ENCODE assay signal across 9 cellular contexts in the genomic region with DNA sequence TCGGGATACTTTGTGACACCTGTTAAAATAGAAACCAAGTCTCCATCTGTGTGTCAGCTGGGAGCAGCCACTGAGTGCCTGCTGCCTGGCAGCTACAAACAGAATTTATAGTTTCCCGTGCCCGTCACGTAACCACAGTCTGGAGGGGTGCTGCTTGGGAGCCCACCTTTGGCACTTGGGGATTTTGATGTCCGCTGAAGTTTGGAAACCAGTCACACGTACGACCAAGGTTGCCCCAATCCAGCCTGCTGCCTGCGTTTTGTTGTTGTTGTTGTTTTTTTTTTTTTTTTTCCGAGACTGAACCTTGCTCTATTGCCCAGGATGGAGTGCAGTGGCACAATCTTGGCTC. TPM values are rescaled to one million over a fixed set of nuclear protein-coding genes. Genes with fewer than 3 reads are reported as not detected.
DNase-seq lines count a peak whose midpoint lies in the region; ATAC-seq and TF ChIP-seq lines count a peak whose summit lies in the region.
"Had no signal": no experiment of that assay in that cellular context is flagged by ENCODE, and none has a peak within 500 bp of the region (broad histone marks: within the 10 kb centered on the region; RNA-seq: fewer than 3 reads in every experiment).

No MANE protein-coding gene starts in this region.

- no TSS peak for BruUV-seq in Calu3 (replicated peaks; lab: Mats Ljungman, UMichigan)
- BruUV-seq in PC-3 (replicated peaks; lab: Mats Ljungman, UMichigan), result no TSS peak

- H4K20me1 ChIP-seq in PC-3 (ENCODE audit: low read length), result peaks cover 6% of the 10 kb centered on the region; the same call in 1 of the 2 replicates

- TF ChIP-seq CTCF in Calu3 (IDR thresholded peaks at IDR 0.05; ENCODE audit: unreplicated experiment) (no peak), PC-3 (conservative IDR thresholded peaks at IDR 0.05; ENCODE audit: low read depth, low read length) (no peak), osteocyte (IDR thresholded peaks at IDR 0.05) (no peak)

- H3K36me3 Mint-ChIP-seq in Calu3 (ENCODE audit: insufficient read depth, unreplicated experiment) (peaks cover 16% of the 10 kb centered on the region), osteocyte (ENCODE audit: unreplicated experiment) (peaks cover 12% of the 10 kb centered on the region)

- H3K9ac ChIP-seq in PC-3 (ENCODE audit: low read length) (no peak overlapping the region), endocrine pancreas (ENCODE audit: control insufficient read depth, insufficient read depth, low read length) (peak overlapping the region; percentile 98)

- no peak for DNase-seq in Calu3
- DNase-seq in PC-3, result no peak
- DNase-seq in osteocyte (ENCODE audit: extremely low spot score, unreplicated experiment), result no peak
- no peak for DNase-seq in stimulated activated CD4-positive, alpha-beta T cell treated with anti-CD3 and anti-CD28 coated beads, Interleukin-4, amount 100 ng/mL, for 4 hours
- no peak for DNase-seq in H4 (ENCODE audit: low spot score)
- DNase-seq: NCI-H1092 had no signal

- ATAC-seq in PC-3 (no peak), GM18517 (IDR thresholded peaks at IDR 0.05; ENCODE audit: unreplicated experiment) (no peak), GM18868 (IDR thresholded peaks at IDR 0.05; ENCODE audit: unreplicated experiment) (no peak)

- no peak overlapping the region for H2AFZ ChIP-seq in PC-3 (ENCODE audit: low read length)

- POLR2A ChIA-PET in PC-3 (lab: Charles Lee; ENCODE audit: unreplicated experiment), result interaction anchor here (0.5 to 0.6 kb wide), 2 partner anchors 1248 to 1732 kb away, joined by 4 read pairs; a partner anchor contains a TSS

- H3K4me1 Mint-ChIP-seq in Calu3 (ENCODE audit: low read depth, unreplicated experiment) (no peaks in the 10 kb centered on the region), osteocyte (ENCODE audit: unreplicated experiment) (peaks cover 15% of the 10 kb centered on the region)

- no peak overlapping the region for H3K27ac ChIP-seq in PC-3 (ENCODE audit: low read length)

- H3K27me3 Mint-ChIP-seq in Calu3 (ENCODE audit: unreplicated experiment) (no peaks in the 10 kb centered on the region), osteocyte (ENCODE audit: unreplicated experiment) (no peaks in the 10 kb centered on the region)

- CTCF ChIA-PET in Calu3 (lab: Charles Lee) (interaction anchor here (0.6 kb wide), 1 partner anchor 13 kb away, joined by 3 read pairs; no protein-coding TSS in a partner anchor), PC-3 (lab: Charles Lee) (interaction anchor here (0.5 to 0.7 kb wide), 3 partner anchors 452 to 606 kb away, joined by 3 to 4 read pairs (median 4); no protein-coding TSS in a partner anchor)

- H3K27me3 ChIP-seq in PC-3 (ENCODE audit: low read length) (no peaks in the 10 kb centered on the region), endocrine pancreas (ENCODE audit: control insufficient read depth, insufficient read depth, low read length) (no peaks in the 10 kb centered on the region)

- no peaks in the 10 kb centered on the region for H3F3A ChIP-seq in PC-3 (ENCODE audit: low read length, unreplicated experiment)

- H3K9me3 Mint-ChIP-seq in Calu3 (ENCODE audit: low read depth, unreplicated experiment) (no peaks in the 10 kb centered on the region), osteocyte (ENCODE audit: unreplicated experiment) (no peaks in the 10 kb centered on the region)

- H3K79me2 ChIP-seq in PC-3 (ENCODE audit: low read length), result peaks cover 25% of the 10 kb centered on the region

- H3K4me3 ChIP-seq in PC-3 (ENCODE audit: low read length) (peak overlapping the region; percentile 99), endocrine pancreas (ENCODE audit: control insufficient read depth, insufficient read depth, low read length) (peak overlapping the region; percentile 67)

- no peak overlapping the region for H3K27ac Mint-ChIP-seq in Calu3 (ENCODE audit: unreplicated experiment)
- peak overlapping the region; percentile 75 for H3K27ac Mint-ChIP-seq in osteocyte (ENCODE audit: unreplicated experiment)

- H3K36me3 ChIP-seq in PC-3 (ENCODE audit: low read depth, low read length), result peaks cover 27% of the 10 kb centered on the region
- no peaks in the 10 kb centered on the region for H3K36me3 ChIP-seq in endocrine pancreas (ENCODE audit: control insufficient read depth, insufficient read depth, low read length)

- intact Hi-C loops in Calu3 (cut with micrococcal nuclease; ENCODE audit: unreplicated experiment) (no loop called here), PC-3 (cut with micrococcal nuclease) (loop anchor here (1.0 kb wide), 1 partner anchor 33 kb away; no protein-coding TSS in a partner anchor)

- peaks cover 7% of the 10 kb centered on the region for H3K4me1 ChIP-seq in PC-3 (ENCODE audit: insufficient read depth, low read length)
- no peaks in the 10 kb centered on the region for H3K4me1 ChIP-seq in endocrine pancreas (ENCODE audit: control insufficient read depth, insufficient read depth, low read length)

- H3K4me2 ChIP-seq in PC-3 (ENCODE audit: low read length), result peak overlapping the region; percentile 95

- H3K9me3 ChIP-seq in PC-3 (ENCODE audit: low read length) (no peaks in the 10 kb centered on the region), endocrine pancreas (ENCODE audit: control insufficient read depth, low read length) (no peaks in the 10 kb centered on the region)

- no peaks in the 10 kb centered on the region for H3K9me2 ChIP-seq in PC-3 (replicated peaks; ENCODE audit: low read length)

- H3K4me3 Mint-ChIP-seq in Calu3 (ENCODE audit: low read depth, unreplicated experiment), result peak overlapping the region; percentile 80
- peak overlapping the region; percentile 89 for H3K4me3 Mint-ChIP-seq in osteocyte (ENCODE audit: unreplicated experiment)

RNA-seq across cellular contexts. Expression of a gene that starts 1.6 kb away (rescaled TPM):
- total RNA-seq in Calu3 (2022), result 28.0 and 30.9 TPM in 2 replicates
- total RNA-seq in PC-3 (2014; rRNA removed), result 17.7 and 27.1 TPM in 2 replicates
- 48.5 and 56.0 TPM in 2 replicates for total RNA-seq in osteocyte
- 11.1 and 11.4 TPM in 2 replicates for total RNA-seq in H4 (2014; rRNA removed; shearing (Covaris generic))

RNA-seq across cellular contexts. Expression of a gene that starts 10.1 kb away (rescaled TPM):
- total RNA-seq in Calu3 (2022) (not detected in 2 replicates), PC-3 (2014; rRNA removed) (not detected in 2 replicates), osteocyte (1.5 and 1.7 TPM in 2 replicates)
- total RNA-seq in H4 (2014; rRNA removed; shearing (Covaris generic)), result 1.2 and 2.5 TPM in 2 replicates
